ENCODE assay signal across 25 cellular contexts in genomic region chr17:35146214-35146833, GRCh38. TPM values are rescaled to one million over a fixed set of nuclear protein-coding genes. Genes with fewer than 3 reads are reported as not detected.
"Had no signal": no experiment of that assay in that cellular context is flagged by ENCODE, and none has a peak within 500 bp of the region (broad histone marks: within the 10 kb centered on the region; RNA-seq: fewer than 3 reads in every experiment).

No MANE protein-coding gene starts in this region.

- H3K9ac ChIP-seq: parathyroid adenoma had no signal

- H3K36me3 ChIP-seq: ascending aorta, brain microvascular endothelial cell, colonic mucosa, esophagus squamous epithelium, thoracic aorta, vagina had no signal

- H3K79me2 ChIP-seq: parathyroid adenoma had no signal

- H2AFZ ChIP-seq: parathyroid adenoma had no signal

- H3K4me1 ChIP-seq: colonic mucosa, parathyroid adenoma had no signal

- DNase-seq: activated CD4-positive, alpha-beta memory T cell treated with anti-CD3 and anti-CD28 coated beads for 36 hours; activated CD4-positive, alpha-beta T cell treated with anti-CD3 and anti-CD28 coated beads for 48 hours; activated CD8-positive, alpha-beta memory T cell treated with anti-CD3 and anti-CD28 coated beads, Interleukin-2, amount 10 ng/mL, durations not matched to agents 7 days and 5 days; activated gamma-delta T cell treated with Interleukin-2 at 50 U/mL for 16 hours; activated T-cell treated with anti-CD3 and anti-CD28 coated beads for 4 hours; brain microvascular endothelial cell; colonic mucosa; dorsolateral prefrontal cortex; effector memory CD8-positive, alpha-beta T cell; esophagus squamous epithelium; kidney; midbrain; nephron progenitor cell; nucleus accumbens; stimulated activated CD4-positive, alpha-beta T cell treated with anti-CD3 and anti-CD28 coated beads, Interleukin-4, amount 100 ng/mL, for 24 hours; stimulated activated naive CD4-positive, alpha-beta T cell treated with Interleukin-2 at 50 U/mL for 16 hours had no signal

- H3K4me3 ChIP-seq: ascending aorta, colonic mucosa, dorsolateral prefrontal cortex, esophagus squamous epithelium, thoracic aorta, vagina had no signal

- H3K9me3 ChIP-seq: ascending aorta, colonic mucosa, esophagus squamous epithelium, thoracic aorta, vagina had no signal

- ATAC-seq: activated CD8-positive, alpha-beta memory T cell treated with anti-CD3 and anti-CD28 coated beads, Interleukin-2, amount 10 ng/mL, durations not matched to agents 7 days and 5 days; activated naive CD4-positive, alpha-beta T cell treated with anti-CD3 and anti-CD28 coated beads, Interleukin-2, amount 50 U/mL, for 72 hours; effector memory CD8-positive, alpha-beta T cell; left lobe of liver had no signal

- FAIRE-seq: endothelial cell of umbilical vein, kidney had no signal

- H3K27me3 ChIP-seq: ascending aorta, brain microvascular endothelial cell, colonic mucosa, dorsolateral prefrontal cortex, esophagus squamous epithelium, vagina had no signal

- H3K27ac ChIP-seq: ascending aorta, brain microvascular endothelial cell, colonic mucosa, dorsolateral prefrontal cortex, esophagus squamous epithelium, parathyroid adenoma, thoracic aorta, vagina had no signal

RNA-seq across cellular contexts. Expression of gene UNC45B, which starts 1.3 kb away (rescaled TPM):
- total RNA-seq: ascending aorta, colonic mucosa, endothelial cell of umbilical vein, esophagus squamous epithelium, left lobe of liver, thoracic aorta, vagina had no signal
- polyA plus RNA-seq: endothelial cell of umbilical vein had no signal

RNA-seq across cellular contexts. Expression of gene FNDC8, which starts 24.9 kb away (rescaled TPM):
- total RNA-seq: activated CD4-positive, alpha-beta memory T cell treated with anti-CD3 and anti-CD28 coated beads for 36 hours; activated CD8-positive, alpha-beta memory T cell treated with anti-CD3 and anti-CD28 coated beads, Interleukin-2, amount 10 ng/mL, durations not matched to agents 7 days and 5 days; activated naive CD4-positive, alpha-beta T cell treated with anti-CD3 and anti-CD28 coated beads, Interleukin-2, amount 50 U/mL, for 72 hours; ascending aorta; colonic mucosa; endothelial cell of umbilical vein; esophagus squamous epithelium; kidney; left lobe of liver; T-helper 2 cell treated with Interferon-gamma antibody and Interleukin-4, amounts not matched to agents 100 ng/mL and 5 ng/mL, for 36 hours; thoracic aorta; vagina had no signal
- polyA plus RNA-seq: endothelial cell of umbilical vein had no signal

RNA-seq across cellular contexts. Expression of gene SLC35G3, which starts 47.9 kb away (rescaled TPM):
- total RNA-seq: activated CD4-positive, alpha-beta memory T cell treated with anti-CD3 and anti-CD28 coated beads for 36 hours; activated CD8-positive, alpha-beta memory T cell treated with anti-CD3 and anti-CD28 coated beads, Interleukin-2, amount 10 ng/mL, durations not matched to agents 7 days and 5 days; activated naive CD4-positive, alpha-beta T cell treated with anti-CD3 and anti-CD28 coated beads, Interleukin-2, amount 50 U/mL, for 72 hours; ascending aorta; colonic mucosa; dorsolateral prefrontal cortex; endothelial cell of umbilical vein; esophagus squamous epithelium; kidney; left lobe of liver; T-helper 2 cell treated with Interferon-gamma antibody and Interleukin-4, amounts not matched to agents 100 ng/mL and 5 ng/mL, for 36 hours; thoracic aorta; vagina had no signal
- polyA plus RNA-seq: adipose tissue, endothelial cell of umbilical vein had no signal
